ENCODE assay signal across 2 cellular contexts in genomic region chr7:121328508-121329459, GRCh38.
TF ChIP-seq lines count a peak whose summit lies in the region.

Gene WNT16 (plus strand): TSS chr7:121329000. CDS start chr7:121329293, 293 bp downstream.

TF ChIP-seq in HEK293, 187 proteins besides CTCF, POLR2A, EP300 and RAD21 (continued from another document and continues in another):
- TF ChIP-seq ZSCAN5A (tag by site-specific recombination; IDR thresholded peaks at IDR 0.05) = no peak
- no peak for TF ChIP-seq ZBTB44 (tag by site-specific recombination; IDR thresholded peaks at IDR 0.05)
- no peak for TF ChIP-seq ZSCAN18 (tag by site-specific recombination; IDR thresholded peaks at IDR 0.05)
- no peak for TF ChIP-seq ZNF747 (tag by site-specific recombination; IDR thresholded peaks at IDR 0.05)
- no peak for TF ChIP-seq ZNF514 (tag by site-specific recombination; IDR thresholded peaks at IDR 0.05)
- TF ChIP-seq ZBTB10 (tag by site-specific recombination; IDR thresholded peaks at IDR 0.05) = no peak; the same call in 1 of the 2 replicates
- TF ChIP-seq SP2 (tag by site-specific recombination; IDR thresholded peaks at IDR 0.05) = peak; percentile 71
- TF ChIP-seq ZNF214 (tag by site-specific recombination; IDR thresholded peaks at IDR 0.05; ENCODE audit: borderline replicate concordance) = no peak
- no peak for TF ChIP-seq MYNN (tag by site-specific recombination; IDR thresholded peaks at IDR 0.05; ENCODE audit: borderline replicate concordance)
- no peak for TF ChIP-seq ZNF837 (tag by site-specific recombination; IDR thresholded peaks at IDR 0.05)
- TF ChIP-seq OSR2 (tag by site-specific recombination; IDR thresholded peaks at IDR 0.05) = no peak
- TF ChIP-seq ZNF791 (tag by site-specific recombination; IDR thresholded peaks at IDR 0.05) = no peak
- 0 out of 2 replicates have a peak, but pooled peaks have one; percentile 11 for TF ChIP-seq ZNF548 (tag by site-specific recombination; IDR thresholded peaks at IDR 0.05)
- TF ChIP-seq ZNF600 (tag by site-specific recombination; IDR thresholded peaks at IDR 0.05) = no peak
- TF ChIP-seq ZNF132 (tag by site-specific recombination; IDR thresholded peaks at IDR 0.05; ENCODE audit: borderline replicate concordance) = no peak
- no peak for TF ChIP-seq ZNF280C (tag by site-specific recombination; IDR thresholded peaks at IDR 0.05)
- no peak for TF ChIP-seq ZNF248 (tag by site-specific recombination; IDR thresholded peaks at IDR 0.05)
- peak; percentile 9; the same call in 1 of the 2 replicates for TF ChIP-seq ZBTB48 (tag by site-specific recombination; IDR thresholded peaks at IDR 0.05)

TF ChIP-seq in HepG2, 621 proteins besides CTCF, POLR2A, EP300 and RAD21 (continued from another document):
- TF ChIP-seq CERS6 (CRISPR knock-in tag; IDR thresholded peaks at IDR 0.05) = no peak
- TF ChIP-seq MAFK (conservative IDR thresholded peaks at IDR 0.05 in 1 of 2, IDR thresholded peaks at IDR 0.05 in 1 of 2; ENCODE audit: low read length in 2 of 2) = no peak
- TF ChIP-seq YEATS2 (CRISPR knock-in tag; IDR thresholded peaks at IDR 0.05; ENCODE audit: borderline replicate concordance) = no peak
- no peak for TF ChIP-seq MXI1 (IDR thresholded peaks at IDR 0.05; ENCODE audit: borderline replicate concordance, low read depth, low read length)
- no peak for TF ChIP-seq ZNF644 (CRISPR knock-in tag; IDR thresholded peaks at IDR 0.05; ENCODE audit: low read depth)
- no peak for TF ChIP-seq CBX1 (IDR thresholded peaks at IDR 0.05; ENCODE audit: low read depth)
- no peak for TF ChIP-seq NR2C2 (CRISPR knock-in tag; IDR thresholded peaks at IDR 0.05; ENCODE audit: borderline replicate concordance)
- no peak for TF ChIP-seq NCOA5 (CRISPR knock-in tag; IDR thresholded peaks at IDR 0.05)
- no peak for TF ChIP-seq ZNF292 (CRISPR knock-in tag; IDR thresholded peaks at IDR 0.05; ENCODE audit: borderline replicate concordance, low read depth)
- no peak for TF ChIP-seq BCLAF1 (IDR thresholded peaks at IDR 0.05)
- no peak for TF ChIP-seq ZNF879 (CRISPR knock-in tag; IDR thresholded peaks at IDR 0.05)
- TF ChIP-seq DR1 (CRISPR knock-in tag; IDR thresholded peaks at IDR 0.05) = no peak
- TF ChIP-seq TBL1XR1 (IDR thresholded peaks at IDR 0.05; ENCODE audit: borderline replicate concordance, low read length, partially characterized antibody) = no peak
- no peak for TF ChIP-seq KLF11 (CRISPR knock-in tag; IDR thresholded peaks at IDR 0.05)
- TF ChIP-seq RFX3 (CRISPR knock-in tag; IDR thresholded peaks at IDR 0.05) = no peak
- TF ChIP-seq ATF6 (CRISPR knock-in tag; conservative IDR thresholded peaks at IDR 0.05) = no peak
- no peak for TF ChIP-seq ZNF761 (CRISPR knock-in tag; conservative IDR thresholded peaks at IDR 0.05)
- TF ChIP-seq PAWR (CRISPR knock-in tag; IDR thresholded peaks at IDR 0.05; ENCODE audit: borderline replicate concordance) = no peak
